7 cellular contexts compared by ENCODE assay signal in genomic region chr18:6413554-6414117, GRCh38. TPM values are rescaled to one million over a fixed set of nuclear protein-coding genes. Genes with fewer than 3 reads are reported as not detected.
A peak's percentile ranks its signal among the peaks of the same experiment; 100 is the strongest.
DNase-seq lines count a peak whose midpoint lies in the region; ATAC-seq, FAIRE-seq and TF ChIP-seq lines count a peak whose summit lies in the region.

No MANE protein-coding gene starts in this region.

- H3K36me3 ChIP-seq in HUES6 (ENCODE audit: control insufficient read depth, insufficient read depth, low read length) (no peaks in the 10 kb centered on the region), ascending aorta (no peaks in the 10 kb centered on the region), HepG2 (replicated peaks in 1 of 2; ENCODE audit: control insufficient read depth in 1 of 2, insufficient read depth in 2 of 2, low read length in 2 of 2) (no peaks in the 10 kb centered on the region), OCI-LY7 (ENCODE audit: insufficient read depth, low read length) (no peaks in the 10 kb centered on the region)

- peaks cover 8% of the 10 kb centered on the region for H3K4me1 ChIP-seq in HUES6 (ENCODE audit: control insufficient read depth, insufficient read depth, low read length)
- H3K4me1 ChIP-seq in ascending aorta: no peaks in the 10 kb centered on the region
- H3K4me1 ChIP-seq in HepG2 (ENCODE audit: insufficient read depth, low read length): peaks cover 48% of the 10 kb centered on the region
- no peaks in the 10 kb centered on the region for H3K4me1 ChIP-seq in OCI-LY7 (ENCODE audit: insufficient read depth, low read length, poor library complexity, severe bottlenecking)

- in situ Hi-C loops in HepG2 (cut with HindIII; ENCODE audit: extremely low pct_ligation_motif_present, low pct_unique_long_range_greater_than_20kb): no loop called here

- no peaks in the 10 kb centered on the region for H3K9me2 ChIP-seq in OCI-LY7 (ENCODE audit: insufficient read depth, low read length)

- TF ChIP-seq CTCF in ascending aorta (IDR thresholded peaks at IDR 0.05) (no peak), HepG2 (CRISPR knock-in tag; IDR thresholded peaks at IDR 0.05) (no peak), OCI-LY7 (conservative IDR thresholded peaks at IDR 0.05; ENCODE audit: low read length) (no peak)

- H2AFZ ChIP-seq in HepG2 (ENCODE audit: low read length): no peak overlapping the region
- no peak overlapping the region for H2AFZ ChIP-seq in OCI-LY7 (ENCODE audit: low read length)

- H3K27me3 Mint-ChIP-seq in stimulated activated naive CD8-positive, alpha-beta T cell treated with anti-CD3 and anti-CD28 coated beads, Interleukin-15, Interleukin-2, amounts not matched to agents 100 ng/mL and 50 ng/mL, for 24 hours: peaks cover 21% of the 10 kb centered on the region

- peak; percentile 22 for ATAC-seq in HepG2
- ATAC-seq in HG03469 (IDR thresholded peaks at IDR 0.05; ENCODE audit: unreplicated experiment): no peak
- no peak for ATAC-seq in GM21529 (IDR thresholded peaks at IDR 0.05; ENCODE audit: unreplicated experiment)

- H3K4me2 ChIP-seq in HepG2 (ENCODE audit: low read depth, low read length): peak overlapping the region; percentile 99
- H3K4me2 ChIP-seq in OCI-LY7 (ENCODE audit: low read length): no peak overlapping the region

- CTCF ChIA-PET in HepG2 (lab: Yijun Ruan, JAX; ENCODE audit: low intra/inter-chr PET ratio, low total read pairs) (no interaction called here), OCI-LY7 (lab: Charles Lee; ENCODE audit: unreplicated experiment) (no interaction called here)

- intact Hi-C loops in ascending aorta (cut with DNase I): no loop called here
- intact Hi-C loops in HepG2 (cut with micrococcal nuclease; ENCODE audit: unreplicated experiment): loop anchor here (2.0 to 5.0 kb wide), 2 partner anchors 43 to 131 kb away; no protein-coding TSS in a partner anchor
- intact Hi-C loops in OCI-LY7 (cut with micrococcal nuclease; ENCODE audit: unreplicated experiment): no loop called here

- peak overlapping the region; percentile 78 for H3K4me3 Mint-ChIP-seq in stimulated activated naive CD8-positive, alpha-beta T cell treated with anti-CD3 and anti-CD28 coated beads, Interleukin-15, Interleukin-2, amounts not matched to agents 100 ng/mL and 50 ng/mL, for 24 hours

- no peak for FAIRE-seq in HepG2 (lab: Jason Lieb, UNC)

- H3K27me3 ChIP-seq in HUES6 (ENCODE audit: control insufficient read depth, insufficient read depth, low read length): peaks cover 44% of the 10 kb centered on the region
- H3K27me3 ChIP-seq in ascending aorta: no peaks in the 10 kb centered on the region
- no peaks in the 10 kb centered on the region; a peak in 1 of 5 replicates for H3K27me3 ChIP-seq in HepG2 (ENCODE audit: control insufficient read depth in 1 of 2, insufficient read depth in 2 of 2, low read length in 2 of 2)

- BruUV-seq in HepG2 (replicated peaks; lab: Mats Ljungman, UMichigan) (no TSS peak), OCI-LY7 (replicated peaks; lab: Mats Ljungman, UMichigan) (no TSS peak)

- H3K27ac Mint-ChIP-seq in stimulated activated naive CD8-positive, alpha-beta T cell treated with anti-CD3 and anti-CD28 coated beads, Interleukin-15, Interleukin-2, amounts not matched to agents 100 ng/mL and 50 ng/mL, for 24 hours: no peak overlapping the region

- H3K36me3 Mint-ChIP-seq in stimulated activated naive CD8-positive, alpha-beta T cell treated with anti-CD3 and anti-CD28 coated beads, Interleukin-15, Interleukin-2, amounts not matched to agents 100 ng/mL and 50 ng/mL, for 24 hours (ENCODE audit: low read depth): no peaks in the 10 kb centered on the region

- TF ChIP-seq RAD21 in HepG2 (CRISPR knock-in tag; IDR thresholded peaks at IDR 0.05): no peak

- TF ChIP-seq POLR2A in HepG2 (IDR thresholded peaks at IDR 0.05; ENCODE audit: insufficient read depth in 1 of 2, low read depth in 2 of 2, low read length in 2 of 2): no peak

- TF ChIP-seq EP300 in HepG2 (IDR thresholded peaks at IDR 0.05; ENCODE audit: low read depth in 2 of 2, low read length in 2 of 2) (no peak), HepG2 (CRISPR knock-in tag; IDR thresholded peaks at IDR 0.05; ENCODE audit: borderline replicate concordance) (no peak)

- H3K4me1 Mint-ChIP-seq in stimulated activated naive CD8-positive, alpha-beta T cell treated with anti-CD3 and anti-CD28 coated beads, Interleukin-15, Interleukin-2, amounts not matched to agents 100 ng/mL and 50 ng/mL, for 24 hours (ENCODE audit: low read depth): peaks cover 18% of the 10 kb centered on the region

- no peaks in the 10 kb centered on the region for H3K9me3 Mint-ChIP-seq in stimulated activated naive CD8-positive, alpha-beta T cell treated with anti-CD3 and anti-CD28 coated beads, Interleukin-15, Interleukin-2, amounts not matched to agents 100 ng/mL and 50 ng/mL, for 24 hours

- 15% methylated on average over 12 of the region's 25 CpGs for WGBS in HepG2 (ENCODE audit: low lambda C conversion rate)

- peaks cover 47% of the 10 kb centered on the region for H3K79me2 ChIP-seq in HepG2 (ENCODE audit: insufficient read depth, low read length)
- H3K79me2 ChIP-seq in OCI-LY7 (ENCODE audit: insufficient read depth, low read depth, low read length): no peaks in the 10 kb centered on the region

- H3K27ac ChIP-seq in HUES6 (ENCODE audit: low read depth, low read length): no peak overlapping the region
- H3K27ac ChIP-seq in ascending aorta: peak overlapping the region; percentile 12 to 52
- H3K27ac ChIP-seq in HepG2 (ENCODE audit: extremely low read length, insufficient read depth, low read length): peak overlapping the region; percentile 79
- no peak overlapping the region for H3K27ac ChIP-seq in OCI-LY7 (ENCODE audit: low read depth, low read length, poor library complexity, severe bottlenecking)

- no peaks in the 10 kb centered on the region for H3K9me3 ChIP-seq in HUES6 (ENCODE audit: control insufficient read depth, insufficient read depth, low read depth, low read length)
- no peaks in the 10 kb centered on the region for H3K9me3 ChIP-seq in ascending aorta
- H3K9me3 ChIP-seq in HepG2 (ENCODE audit: low read length): no peaks in the 10 kb centered on the region
- H3K9me3 ChIP-seq in OCI-LY7 (ENCODE audit: low read length): no peaks in the 10 kb centered on the region

- H3K9ac ChIP-seq in HUES6 (ENCODE audit: low read length): no peak overlapping the region
- peak overlapping the region; percentile 95 for H3K9ac ChIP-seq in HepG2 (ENCODE audit: insufficient read depth, low read depth, low read length)

- H4K20me1 ChIP-seq in HepG2 (ENCODE audit: insufficient read depth, low read length) (no peaks in the 10 kb centered on the region), OCI-LY7 (ENCODE audit: insufficient read depth, low read length) (no peaks in the 10 kb centered on the region)

- DNase-seq in ascending aorta (ENCODE audit: low spot score in 2 of 2) (no peak), HepG2 (ENCODE audit: low spot score) (no peak), OCI-LY7 (ENCODE audit: low spot score) (no peak)

- POLR2A ChIA-PET in HepG2 (lab: Yijun Ruan, JAX): no interaction called here
- POLR2A ChIA-PET in OCI-LY7 (lab: Charles Lee): no interaction called here

- H3K4me3 ChIP-seq in HUES6 (ENCODE audit: low read depth, low read length) (peak overlapping the region; percentile 85), ascending aorta (peak overlapping the region; percentile 70 to 75), HepG2 (replicated peaks in 1 of 3; ENCODE audit: insufficient read depth in 1 of 3, low read depth in 2 of 3, low read length in 3 of 3) (peak overlapping the region; percentile 85 to 98 (median 91)), OCI-LY7 (ENCODE audit: low read depth, low read length, poor library complexity, severe bottlenecking) (no peak overlapping the region)

RNA-seq across cellular contexts. Expression of gene L3MBTL4, which starts 1.1 kb away (rescaled TPM):
- total RNA-seq in ascending aorta (not detected), HepG2 (2016; rRNA removed; fragmentation: Illumina TruSeq; extraction: Trizol) (12.8 and 13.3 TPM in 2 replicates), OCI-LY7 (2022) (not detected in 2 replicates)
- 25.3 and 29.3 TPM in 2 replicates for total RNA-seq in HepG2 (2016; cell fraction: cytosol; rRNA removed; fragmentation: Illumina TruSeq; extraction: Trizol; ENCODE audit: low read depth)
- total RNA-seq in HepG2 (2016; cell fraction: insoluble cytoplasmic fraction; rRNA removed; fragmentation: Illumina TruSeq; extraction: Trizol): 11.6 and 12.3 TPM in 2 replicates
- 18.9 and 22.5 TPM in 2 replicates for total RNA-seq in HepG2 (2016; cell fraction: membrane; rRNA removed; fragmentation: Illumina TruSeq; extraction: Trizol)
- 23.9 and 26.7 TPM in 2 replicates for total RNA-seq in HepG2 (2016; cell fraction: nucleus; rRNA removed; fragmentation: Illumina TruSeq; extraction: Trizol)
- 10.8 and 13.6 TPM in 2 replicates for polyA plus RNA-seq in HepG2 (2011; rRNA removed)
- polyA plus RNA-seq in HepG2 (2011; cell fraction: cytosol; rRNA removed): 7.7 and 12.3 TPM in 2 replicates
- 16.7 and 22.6 TPM in 2 replicates for polyA plus RNA-seq in HepG2 (2011; cell fraction: nucleus; rRNA removed)
- 17.6 and 21.8 TPM in 2 replicates for polyA plus RNA-seq in HepG2 (2012)
- 1.4 and 1.5 TPM in 2 replicates for polyA plus RNA-seq in HepG2 (2016; cell fraction: cytosol; fragmentation: Illumina TruSeq; extraction: Trizol; ENCODE audit: low read depth)
- 9.6 and 10.1 TPM in 2 replicates for polyA plus RNA-seq in HepG2 (2016; cell fraction: insoluble cytoplasmic fraction; fragmentation: Illumina TruSeq; extraction: Trizol; ENCODE audit: low read depth)
- 3.7 TPM in 2 replicates for polyA plus RNA-seq in HepG2 (2016; cell fraction: membrane; fragmentation: Illumina TruSeq; extraction: Trizol; ENCODE audit: low read depth)
- polyA plus RNA-seq in HepG2 (2016; cell fraction: nucleus; fragmentation: Illumina TruSeq; extraction: Trizol; ENCODE audit: insufficient read depth, low read depth): 9.3 and 9.7 TPM in 2 replicates
- 24.0 TPM in 1 of 2 replicates, not detected in the other for polyA minus RNA-seq in HepG2 (2011; rRNA and poly(A)+ RNA removed; ENCODE audit: low replicate concordance)
- polyA minus RNA-seq in HepG2 (2011; cell fraction: cytosol; rRNA and poly(A)+ RNA removed): 13.0 and 15.2 TPM in 2 replicates
- 98.6 and 130 TPM in 2 replicates for polyA minus RNA-seq in HepG2 (2011; cell fraction: nucleus; rRNA and poly(A)+ RNA removed)
- total RNA-seq in OCI-LY7 (2014; rRNA removed; shearing (Covaris generic)): not detected in 2 replicates

Comparison
In these comparisons a context has a peak if more than half of its experiments do, and no peak if none do; other contexts are left out.
1. H3K27ac ChIP-seq: peak in ascending aorta (2 of 2) and HepG2 (single experiment); none in HUES6 (single experiment) and OCI-LY7 (single experiment).
2. RNA of gene L3MBTL4, which starts 1.1 kb away (total RNA-seq): 11.6 to 29.3 TPM in HepG2; not detected in ascending aorta (single experiment) and not detected in OCI-LY7; every median in the first group is over 10 times any median in the second.